11 cellular contexts compared by ENCODE assay signal in the genomic region with DNA sequence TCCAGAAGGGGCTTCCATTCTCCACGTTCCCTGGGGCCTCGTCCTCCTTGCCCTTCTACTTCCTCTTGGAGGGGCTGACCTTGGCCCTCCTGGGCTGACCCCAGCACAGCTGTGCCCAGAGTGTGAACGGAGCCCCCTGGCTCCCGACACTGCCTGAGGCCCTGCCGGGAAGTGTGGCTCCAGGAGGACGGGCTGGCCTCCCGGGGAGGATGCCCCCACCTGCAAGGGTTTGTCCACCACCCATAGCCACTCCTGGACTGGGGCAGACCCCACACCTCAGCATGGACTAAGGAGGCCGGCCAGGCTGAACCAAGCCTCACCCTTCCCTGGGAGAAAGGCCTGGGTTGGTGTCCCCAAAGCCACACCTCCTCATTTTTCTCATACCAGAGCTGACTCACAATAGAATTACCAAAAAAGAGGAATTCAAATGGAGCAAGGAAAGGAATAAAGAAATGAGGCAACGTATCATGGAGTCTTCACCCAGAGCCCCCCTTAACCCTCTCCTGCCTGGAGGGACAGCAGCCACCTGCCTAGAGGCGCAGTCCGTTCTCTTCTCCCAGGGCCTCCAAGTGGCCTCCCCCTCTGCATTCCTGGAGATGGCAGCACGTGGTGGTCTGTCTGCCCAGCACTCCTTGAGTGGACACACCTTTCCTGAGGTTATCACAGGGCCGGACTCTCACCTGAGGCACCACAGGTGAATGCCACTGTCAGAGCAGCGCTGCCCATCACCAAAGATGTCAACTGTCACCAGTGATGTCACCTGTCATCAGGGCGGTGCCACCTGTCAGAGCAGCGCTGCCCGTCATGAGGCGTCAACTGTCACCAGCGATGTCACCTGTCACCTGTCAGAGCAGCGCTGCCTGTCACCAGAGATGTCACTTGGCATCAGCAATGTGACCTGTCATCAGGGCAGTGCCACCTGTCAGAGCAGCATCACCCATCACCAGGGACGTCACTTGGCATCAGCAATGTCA. TPM values are rescaled to one million over a fixed set of nuclear protein-coding genes. Genes with fewer than 3 reads are reported as not detected.
DNase-seq lines count a peak whose midpoint lies in the region; ATAC-seq, FAIRE-seq and TF ChIP-seq lines count a peak whose summit lies in the region.
"Had no signal": no experiment of that assay in that cellular context is flagged by ENCODE, and none has a peak within 500 bp of the region (broad histone marks: within the 10 kb centered on the region; RNA-seq: fewer than 3 reads in every experiment).

No MANE protein-coding gene starts in this region.

- WGBS in A549 (ENCODE audit: missing lambda C conversion rate), result 74% methylated on average over 7 of the region's 21 CpGs
- 82 to 84% methylated on average over 14 to 20 of the region's 21 CpGs for WGBS in body of pancreas, 2 donors
- WGBS in mesendoderm (ENCODE audit: extremely low coverage, insufficient coverage, low lambda C conversion rate), result no CpG with 5 or more reads among the region's 21 CpGs

- H3K4ac ChIP-seq in mesendoderm (ENCODE audit: low read depth, low read length), result no peak overlapping the region

- peaks cover 36% of the 10 kb centered on the region for H3K36me3 Mint-ChIP-seq in activated T-helper 2 cell treated with anti-CD3 and anti-CD28 coated beads, Interferon-gamma antibody, Interleukin-2, Interleukin-4, amounts not matched to agents 10 μg/mL and 5 μg/mL and 100 μg/mL, durations not matched to agents 14 hours and 24 hours and 36 hours (ENCODE audit: low read depth)

- CTCF ChIA-PET in A549 (lab: Yijun Ruan, JAX), result no interaction called here
- CTCF ChIA-PET in HEK293 (lab: Yijun Ruan, JAX), result no interaction called here

- no peak overlapping the region for H2BK15ac ChIP-seq in mesendoderm (replicated peaks; ENCODE audit: low read depth)

- H3K79me1 ChIP-seq in mesendoderm (ENCODE audit: low read length), result no peaks in the 10 kb centered on the region

- H3K36me3 ChIP-seq in HEK293 (ENCODE audit: control insufficient read depth in 2 of 2, insufficient read depth in 1 of 2, low read length in 2 of 2) (peaks cover 0 to 12% of the 10 kb centered on the region in 2 experiments; a peak in 1 of 3 replicates), body of pancreas (replicated peaks in 1 of 2; ENCODE audit: insufficient read depth in 1 of 2, low read depth in 2 of 2) (no peaks in the 10 kb centered on the region), mesendoderm (ENCODE audit: control insufficient read depth, insufficient read depth, low read length) (peaks cover 3% of the 10 kb centered on the region)

- H3K27me3 Mint-ChIP-seq in activated T-helper 2 cell treated with anti-CD3 and anti-CD28 coated beads, Interferon-gamma antibody, Interleukin-2, Interleukin-4, amounts not matched to agents 10 μg/mL and 5 μg/mL and 100 μg/mL, durations not matched to agents 14 hours and 24 hours and 36 hours (ENCODE audit: low read depth), result no peaks in the 10 kb centered on the region

- no peak for TF ChIP-seq EP300 in A549 (IDR thresholded peaks at IDR 0.05)

- FAIRE-seq in A549 (lab: Jason Lieb, UNC), result no peak

- no peaks in the 10 kb centered on the region for H3K9me3 Mint-ChIP-seq in activated T-helper 2 cell treated with anti-CD3 and anti-CD28 coated beads, Interferon-gamma antibody, Interleukin-2, Interleukin-4, amounts not matched to agents 10 μg/mL and 5 μg/mL and 100 μg/mL, durations not matched to agents 14 hours and 24 hours and 36 hours
- H3K9me3 Mint-ChIP-seq: nephron progenitor cell had no signal

- no peak overlapping the region for H3K18ac ChIP-seq in mesendoderm (ENCODE audit: low read length)

- peak overlapping the region; percentile 52 to 78; a peak in 4 of 6 replicates for H3K27ac ChIP-seq in A549
- no peak overlapping the region for H3K27ac ChIP-seq in HEK293 (ENCODE audit: extremely low read depth, low read depth, low read length)
- peak overlapping the region in 1 of 4 donors; percentile 10 for H3K27ac ChIP-seq in body of pancreas
- no peak overlapping the region for H3K27ac ChIP-seq in mesendoderm (ENCODE audit: low read depth, low read length)
- H3K27ac ChIP-seq: SK-N-MC had no signal

- no peak overlapping the region for H3K9ac ChIP-seq in mesendoderm (ENCODE audit: low read length)

- H3K4me3 ChIP-seq in A549, result no peak overlapping the region
- no peak overlapping the region for H3K4me3 ChIP-seq in HEK293 (ENCODE audit: low read depth, low read length)
- H3K4me3 ChIP-seq in body of pancreas, result no peak overlapping the region
- no peak overlapping the region for H3K4me3 ChIP-seq in mesendoderm (ENCODE audit: low read length)
- H3K4me3 ChIP-seq: SK-N-MC had no signal

- DNase-seq in A549 (ENCODE audit: low read depth in 1 of 2, low spot score in 1 of 2) (peak; percentile 11 to 29), body of pancreas (peak in 1 of 4 donors; percentile 47), mesendoderm (peak; percentile 69), dermis blood vessel endothelial cell (no peak)
- DNase-seq in activated T-helper 2 cell treated with anti-CD3 and anti-CD28 coated beads, Interferon-gamma antibody, Interleukin-2, Interleukin-4, amounts not matched to agents 10 μg/mL and 5 μg/mL and 100 μg/mL, durations not matched to agents 14 hours and 24 hours and 36 hours (ENCODE audit: low spot score), result no peak
- no peak for DNase-seq in stimulated activated CD4-positive, alpha-beta T cell treated with anti-CD3 and anti-CD28 coated beads, Interleukin-2, amount 100 ng/mL, for 48 hours
- DNase-seq: NCI-H1436, nephron progenitor cell had no signal

- no peaks in the 10 kb centered on the region for H3K27me3 ChIP-seq in body of pancreas
- H3K27me3 ChIP-seq in mesendoderm (ENCODE audit: insufficient read depth, low read length, poor library complexity), result no peaks in the 10 kb centered on the region

- intact Hi-C loops in body of pancreas (cut with DNase I), result no loop called here
- intact Hi-C loops in activated T-helper 2 cell treated with anti-CD3 and anti-CD28 coated beads, Interferon-gamma antibody, Interleukin-2, Interleukin-4, amounts not matched to agents 10 μg/mL and 5 μg/mL and 100 μg/mL, durations not matched to agents 14 hours and 24 hours and 36 hours (cut with micrococcal nuclease), result no loop called here

- H3K4me3 Mint-ChIP-seq in activated T-helper 2 cell treated with anti-CD3 and anti-CD28 coated beads, Interferon-gamma antibody, Interleukin-2, Interleukin-4, amounts not matched to agents 10 μg/mL and 5 μg/mL and 100 μg/mL, durations not matched to agents 14 hours and 24 hours and 36 hours (ENCODE audit: low read depth), result no peak overlapping the region
- H3K4me3 Mint-ChIP-seq: nephron progenitor cell had no signal

- H2BK5ac ChIP-seq in mesendoderm (ENCODE audit: low read length), result no peak overlapping the region

- H3K4me1 Mint-ChIP-seq in activated T-helper 2 cell treated with anti-CD3 and anti-CD28 coated beads, Interferon-gamma antibody, Interleukin-2, Interleukin-4, amounts not matched to agents 10 μg/mL and 5 μg/mL and 100 μg/mL, durations not matched to agents 14 hours and 24 hours and 36 hours (ENCODE audit: low read depth), result no peaks in the 10 kb centered on the region

- H3K4me2 ChIP-seq in A549, result peak overlapping the region; percentile 18; the same call in 1 of the 3 replicates
- H3K4me2 ChIP-seq in mesendoderm (ENCODE audit: low read length), result no peak overlapping the region

- no peak overlapping the region for H4K8ac ChIP-seq in mesendoderm (ENCODE audit: low read depth, low read length)

- H3K4me1 ChIP-seq in A549, result peaks cover 24% of the 10 kb centered on the region
- no peaks in the 10 kb centered on the region for H3K4me1 ChIP-seq in HEK293 (ENCODE audit: control insufficient read depth, insufficient read depth, low read length)
- H3K4me1 ChIP-seq in body of pancreas, result peaks cover 23% of the 10 kb centered on the region
- no peaks in the 10 kb centered on the region for H3K4me1 ChIP-seq in mesendoderm (ENCODE audit: control insufficient read depth, low read depth, low read length)

- H4K5ac ChIP-seq in mesendoderm (ENCODE audit: low read length), result no peak overlapping the region

- no peak for TF ChIP-seq RAD21 in A549 (conservative IDR thresholded peaks at IDR 0.05 in 1 of 2, IDR thresholded peaks at IDR 0.05 in 1 of 2)

- H3K9me3 ChIP-seq in A549 (no peaks in the 10 kb centered on the region), HEK293 (ENCODE audit: control insufficient read depth, insufficient read depth, low read depth, low read length) (no peaks in the 10 kb centered on the region), body of pancreas (no peaks in the 10 kb centered on the region)

- peak; percentile 31 to 79; a peak in 3 of 6 replicates for ATAC-seq in A549
- ATAC-seq in body of pancreas, result peak; percentile 50
- no peak for ATAC-seq in HG03097 (IDR thresholded peaks at IDR 0.05; ENCODE audit: low FRiP score, unreplicated experiment)

- POLR2A ChIA-PET in A549 (lab: Yijun Ruan, JAX) (no interaction called here), HEK293 (lab: Yijun Ruan, JAX) (no interaction called here)

- H3K27ac Mint-ChIP-seq in activated T-helper 2 cell treated with anti-CD3 and anti-CD28 coated beads, Interferon-gamma antibody, Interleukin-2, Interleukin-4, amounts not matched to agents 10 μg/mL and 5 μg/mL and 100 μg/mL, durations not matched to agents 14 hours and 24 hours and 36 hours, result no peak overlapping the region
- H3K27ac Mint-ChIP-seq: nephron progenitor cell had no signal

- no peak for TF ChIP-seq CTCF in A549 (IDR thresholded peaks at IDR 0.05)
- no peak for TF ChIP-seq CTCF in HEK293 (tag by site-specific recombination; IDR thresholded peaks at IDR 0.05)
- TF ChIP-seq CTCF in body of pancreas (IDR thresholded peaks at IDR 0.05), result no peak

- H2BK120ac ChIP-seq in mesendoderm (ENCODE audit: low read depth, low read length), result no peak overlapping the region

- H3K23ac ChIP-seq in mesendoderm (ENCODE audit: low read length), result no peak overlapping the region

- no peak overlapping the region for H3K56ac ChIP-seq in mesendoderm (ENCODE audit: low read length)

- no peaks in the 10 kb centered on the region for H3K79me2 ChIP-seq in mesendoderm (ENCODE audit: control insufficient read depth, insufficient read depth, low read length)

- TF ChIP-seq POLR2A in A549 (IDR thresholded peaks at IDR 0.05; ENCODE audit: low read length) (no peak), body of pancreas (IDR thresholded peaks at IDR 0.05) (no peak)

- H2AK5ac ChIP-seq in mesendoderm (ENCODE audit: low read length), result no peak overlapping the region

TF ChIP-seq in HEK293, 187 proteins besides CTCF, POLR2A, EP300 and RAD21 (continues in another document):
- TF ChIP-seq SCRT2 (tag by site-specific recombination; IDR thresholded peaks at IDR 0.05), result peak; percentile 67

RNA-seq across cellular contexts. Expression of gene C13orf46, which starts 3.1 kb away (rescaled TPM):
- polyA plus RNA-seq in A549 (2011; rRNA removed) (0.05 and 0.11 TPM in 2 replicates), A549 (2017; fragmentation: RNase III; extraction: RNeasy Plus Mini Kit Qiagen cat#74134 plus additional on column Dnase treatment) (0.13 to 0.47 TPM (median 0.15 TPM) in 3 replicates)
- 0.19 and 0.27 TPM in 2 replicates for polyA plus RNA-seq in A549 (2012; cell fraction: cytosol; rRNA removed)
- polyA plus RNA-seq in A549 (2012; cell fraction: nucleus; rRNA removed), result 1.3 and 1.4 TPM in 2 replicates
- polyA minus RNA-seq in A549 (2011; rRNA and poly(A)+ RNA removed), result 0.10 and 0.50 TPM in 2 replicates
- total RNA-seq in body of pancreas (10 to 100 TPM; 28.8 to 38.6 TPM), dermis blood vessel endothelial cell (0.17 and 0.28 TPM in 2 replicates)
- 0.20 TPM for polyA plus RNA-seq in mesendoderm (2013, experiment 1 of 2)
- 0.07 TPM for polyA plus RNA-seq in mesendoderm (2013, experiment 2 of 2)
- total RNA-seq in activated T-helper 2 cell treated with anti-CD3 and anti-CD28 coated beads, Interferon-gamma antibody, Interleukin-2, Interleukin-4, amounts not matched to agents 10 μg/mL and 5 μg/mL and 100 μg/mL, durations not matched to agents 14 hours and 24 hours and 36 hours, result 0.16 and 0.27 TPM in 2 replicates

Comparison
In these comparisons a context has a peak if more than half of its experiments do, and no peak if none do; other contexts are left out.
1. DNase-seq: peak in A549 (2 of 2) and mesendoderm (single experiment); none in activated T-helper 2 cell treated with anti-CD3 and anti-CD28 coated beads, Interferon-gamma antibody, Interleukin-2, Interleukin-4, amounts not matched to agents 10 μg/mL and 5 μg/mL and 100 μg/mL, durations not matched to agents 14 hours and 24 hours and 36 hours (single experiment), stimulated activated CD4-positive, alpha-beta T cell treated with anti-CD3 and anti-CD28 coated beads, Interleukin-2, amount 100 ng/mL, for 48 hours (0 of 2) and dermis blood vessel endothelial cell (single experiment).
2. H3K27ac ChIP-seq: peak in A549 (2 of 2); none in HEK293 (single experiment) and mesendoderm (single experiment).
3. RNA of gene C13orf46, which starts 3.1 kb away (total RNA-seq): 28.8 to 38.6 TPM in body of pancreas; 0.16 to 0.27 TPM in activated T-helper 2 cell treated with anti-CD3 and anti-CD28 coated beads, Interferon-gamma antibody, Interleukin-2, Interleukin-4, amounts not matched to agents 10 μg/mL and 5 μg/mL and 100 μg/mL, durations not matched to agents 14 hours and 24 hours and 36 hours and 0.17 to 0.28 TPM in dermis blood vessel endothelial cell; every median in the first group is over 10 times any median in the second.